Comparison of ENCODE assay signal across 17 cellular contexts in the genomic region with DNA sequence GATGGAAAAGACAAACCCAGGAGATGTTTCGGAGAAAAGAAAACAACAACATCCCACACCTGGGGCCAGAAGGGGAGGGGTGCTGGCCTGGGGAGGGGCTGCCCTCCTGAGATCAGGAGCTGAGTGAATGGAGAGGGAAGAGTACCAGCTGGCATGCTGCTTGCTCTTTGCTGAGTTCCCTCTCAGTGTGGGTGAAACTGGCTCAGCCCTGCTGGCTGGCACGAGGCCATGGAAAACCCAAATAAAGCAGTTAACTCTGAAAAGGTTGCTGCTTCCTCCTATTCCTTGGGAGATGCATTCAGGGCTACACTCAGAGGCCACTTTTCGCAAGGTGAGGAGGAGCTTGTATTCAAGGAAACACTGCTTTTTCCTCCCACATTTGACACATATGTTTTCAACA. TPM values are rescaled to one million over a fixed set of nuclear protein-coding genes. Genes with fewer than 3 reads are reported as not detected.
DNase-seq lines count a peak whose midpoint lies in the region; ATAC-seq and TF ChIP-seq lines count a peak whose summit lies in the region.
"Had no signal": no experiment of that assay in that cellular context is flagged by ENCODE, and none has a peak within 500 bp of the region (broad histone marks: within the 10 kb centered on the region; RNA-seq: fewer than 3 reads in every experiment).

No MANE protein-coding gene starts in this region.

- H3K4me1 ChIP-seq in left lung, result peaks cover 0 to 3% of the 10 kb centered on the region in 2 donors
- H3K4me1 ChIP-seq: vagina had no signal

- H3K9me3 ChIP-seq in left lung, result no peaks in the 10 kb centered on the region
- H3K9me3 ChIP-seq: vagina had no signal

- DNase-seq in CD1c-positive myeloid dendritic cell (ENCODE audit: extremely low spot score) (peak; percentile 61), NCI-H446 treated with DMSO at 0.1 percent for 48 hours (lab: John Stamatoyannopoulos, UW) (peak; percentile 61), left lung (no peak), progenitor cell of endocrine pancreas (ENCODE audit: low spot score, unreplicated experiment) (no peak), DMS53 treated with DMSO at 0.1 percent for 48 hours (lab: John Stamatoyannopoulos, UW; ENCODE audit: unreplicated experiment) (no peak), SIG-M5 (lab: John Stamatoyannopoulos, UW) (no peak)
- DNase-seq: activated CD4-positive, alpha-beta T cell treated with anti-CD3 and anti-CD28 coated beads, Interleukin-2, amount 50 U/mL, for 4 hours; effector CD8-positive, alpha-beta T cell; foreskin fibroblast; NCI-H187 treated with DMSO at 0.1 percent for 48 hours; T-helper 9 cell had no signal

- peaks cover 24% of the 10 kb centered on the region for H3K4me1 Mint-ChIP-seq in progenitor cell of endocrine pancreas (ENCODE audit: low read depth)

- peak; percentile 7 for ATAC-seq in HG03025 (IDR thresholded peaks at IDR 0.05; ENCODE audit: low FRiP score, unreplicated experiment)
- peak; percentile 52 for ATAC-seq in left lung
- ATAC-seq in HG03045 (IDR thresholded peaks at IDR 0.05; ENCODE audit: unreplicated experiment), result no peak
- ATAC-seq: activated T-helper 17 cell treated with anti-CD3 and anti-CD28 coated beads, Interleukin-2, amount 50 U/mL, for 72 hours; HepG2 had no signal

- H3K9me3 Mint-ChIP-seq in progenitor cell of endocrine pancreas (ENCODE audit: low read depth), result no peaks in the 10 kb centered on the region
- H3K9me3 Mint-ChIP-seq: activated T-helper 17 cell treated with anti-CD3 and anti-CD28 coated beads, Interleukin-2, amount 50 U/mL, for 72 hours had no signal

- H3K27me3 ChIP-seq in left lung, result peaks cover 0 to 4% of the 10 kb centered on the region in 2 donors
- H3K27me3 ChIP-seq: vagina had no signal

- intact Hi-C loops in left lung (cut with DNase I), result no loop called here

- no peak overlapping the region for H3K27ac ChIP-seq in left lung
- H3K27ac ChIP-seq: vagina had no signal

- H3K36me3 ChIP-seq in left lung, result no peaks in the 10 kb centered on the region
- H3K36me3 ChIP-seq: vagina had no signal

- H3K36me3 Mint-ChIP-seq in progenitor cell of endocrine pancreas (ENCODE audit: insufficient read depth), result no peaks in the 10 kb centered on the region

- H3K4me3 ChIP-seq in left lung, result no peak overlapping the region
- H3K4me3 ChIP-seq: vagina had no signal

- no peak overlapping the region for H3K27ac Mint-ChIP-seq in progenitor cell of endocrine pancreas
- H3K27ac Mint-ChIP-seq: activated T-helper 17 cell treated with anti-CD3 and anti-CD28 coated beads, Interleukin-2, amount 50 U/mL, for 72 hours had no signal

- H3K27me3 Mint-ChIP-seq in progenitor cell of endocrine pancreas, result peaks cover 71% of the 10 kb centered on the region

- H3K4me3 Mint-ChIP-seq in progenitor cell of endocrine pancreas (ENCODE audit: low read depth), result no peak overlapping the region
- H3K4me3 Mint-ChIP-seq: activated T-helper 17 cell treated with anti-CD3 and anti-CD28 coated beads, Interleukin-2, amount 50 U/mL, for 72 hours had no signal

- TF ChIP-seq CTCF in left lung (IDR thresholded peaks at IDR 0.05) (no peak), progenitor cell of endocrine pancreas (IDR thresholded peaks at IDR 0.05; ENCODE audit: unreplicated experiment) (no peak)

RNA-seq across cellular contexts. Expression of a gene that starts 8.0 kb away (rescaled TPM):
- total RNA-seq in left lung (not detected), progenitor cell of endocrine pancreas (32.9 and 35.2 TPM in 2 replicates)
- total RNA-seq: activated T-helper 17 cell treated with anti-CD3 and anti-CD28 coated beads, Interleukin-2, amount 50 U/mL, for 72 hours; astrocyte; HepG2; vagina had no signal

RNA-seq across cellular contexts. Expression of a gene that starts 16.3 kb away (rescaled TPM):
- total RNA-seq in left lung (1 to 10 TPM; 4.8 to 5.2 TPM), progenitor cell of endocrine pancreas (11.2 and 11.6 TPM in 2 replicates)
- total RNA-seq: activated T-helper 17 cell treated with anti-CD3 and anti-CD28 coated beads, Interleukin-2, amount 50 U/mL, for 72 hours; astrocyte; HepG2; vagina had no signal

Comparison
In these comparisons a context has a peak if more than half of its experiments do, and no peak if none do; other contexts are left out.
1. DNase-seq: peak in CD1c-positive myeloid dendritic cell (single experiment) and NCI-H446 treated with DMSO at 0.1 percent for 48 hours (single experiment); none in left lung (0 of 2), progenitor cell of endocrine pancreas (single experiment), DMS53 treated with DMSO at 0.1 percent for 48 hours (single experiment) and SIG-M5 (single experiment).
2. RNA of a gene that starts 8.0 kb away (total RNA-seq): 32.9 to 35.2 TPM in progenitor cell of endocrine pancreas; not detected in left lung; every median in the first group is over 10 times any median in the second.